ENCODE assay signal across 14 cellular contexts in the genomic region with DNA sequence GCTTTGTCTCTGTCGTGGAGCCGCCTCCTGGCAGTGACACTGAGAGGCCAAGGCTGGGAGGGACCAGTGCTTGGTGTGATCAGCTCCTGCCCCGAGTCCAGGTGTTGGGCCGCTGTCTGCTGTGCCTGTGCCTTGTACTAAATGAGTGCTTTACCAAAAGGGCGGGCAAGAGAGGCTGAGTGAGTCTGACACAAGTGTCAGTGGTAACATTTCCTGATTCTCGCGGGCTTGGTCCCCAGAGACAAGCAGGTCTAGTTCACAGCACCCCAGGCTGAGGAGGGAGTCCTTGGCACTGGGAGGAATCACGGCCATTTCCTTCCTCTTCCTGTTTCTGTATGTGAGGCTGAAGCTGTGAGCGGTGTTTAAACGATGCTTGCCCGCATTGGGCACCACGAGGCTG. TPM values are rescaled to one million over a fixed set of nuclear protein-coding genes. Genes with fewer than 3 reads are reported as not detected.
DNase-seq lines count a peak whose midpoint lies in the region; ATAC-seq and TF ChIP-seq lines count a peak whose summit lies in the region.
"Had no signal": no experiment of that assay in that cellular context is flagged by ENCODE, and none has a peak within 500 bp of the region (broad histone marks: within the 10 kb centered on the region; RNA-seq: fewer than 3 reads in every experiment).

No MANE protein-coding gene starts in this region.

- H3K27me3 ChIP-seq in lower lobe of right lung (ENCODE audit: low read depth): no peaks in the 10 kb centered on the region

- H3K27ac Mint-ChIP-seq in T-helper 1 cell treated with Interleukin-12 subunit alpha and Interleukin-12 subunit beta and Interleukin-4 antibody, amounts not matched to agents 30 μg/mL and 1 μg/mL, for 36 hours: peak overlapping the region; percentile 91
- H3K27ac Mint-ChIP-seq: GM23338 had no signal

- H3K27ac ChIP-seq in lower lobe of right lung: peak overlapping the region; percentile 18

- intact Hi-C loops in lower lobe of right lung (cut with DNase I): no loop called here
- intact Hi-C loops in left colon (cut with DNase I, micrococcal nuclease): no loop called here

- H3K9me3 ChIP-seq in lower lobe of right lung: no peaks in the 10 kb centered on the region

- peaks cover 69% of the 10 kb centered on the region for H3K36me3 Mint-ChIP-seq in T-helper 1 cell treated with Interleukin-12 subunit alpha and Interleukin-12 subunit beta and Interleukin-4 antibody, amounts not matched to agents 30 μg/mL and 1 μg/mL, for 36 hours (ENCODE audit: low read depth)

- no peaks in the 10 kb centered on the region for H3K9me3 Mint-ChIP-seq in T-helper 1 cell treated with Interleukin-12 subunit alpha and Interleukin-12 subunit beta and Interleukin-4 antibody, amounts not matched to agents 30 μg/mL and 1 μg/mL, for 36 hours
- H3K9me3 Mint-ChIP-seq: GM23338 had no signal

- no peaks in the 10 kb centered on the region for H3K27me3 Mint-ChIP-seq in T-helper 1 cell treated with Interleukin-12 subunit alpha and Interleukin-12 subunit beta and Interleukin-4 antibody, amounts not matched to agents 30 μg/mL and 1 μg/mL, for 36 hours (ENCODE audit: low read depth)

- DNase-seq in CD1c-positive myeloid dendritic cell (ENCODE audit: extremely low spot score) (peak; percentile 7), lower lobe of right lung (no peak), mucosa of gallbladder (ENCODE audit: low spot score) (no peak), left colon (no peak), SIG-M5 (lab: John Stamatoyannopoulos, UW) (no peak)
- DNase-seq: activated CD4-positive, alpha-beta T cell treated with anti-CD3 and anti-CD28 coated beads for 1 hour; C1 segment of cervical spinal cord; hippocampal formation; NCI-H1048; OCI-M1 had no signal

- peak overlapping the region; percentile 76 for H3K4me3 Mint-ChIP-seq in T-helper 1 cell treated with Interleukin-12 subunit alpha and Interleukin-12 subunit beta and Interleukin-4 antibody, amounts not matched to agents 30 μg/mL and 1 μg/mL, for 36 hours
- H3K4me3 Mint-ChIP-seq: GM23338 had no signal

- peaks cover 97% of the 10 kb centered on the region for H3K36me3 ChIP-seq in lower lobe of right lung

- no peak for TF ChIP-seq CTCF in lower lobe of right lung (IDR thresholded peaks at IDR 0.05)

- peaks cover 66% of the 10 kb centered on the region for H3K4me1 Mint-ChIP-seq in T-helper 1 cell treated with Interleukin-12 subunit alpha and Interleukin-12 subunit beta and Interleukin-4 antibody, amounts not matched to agents 30 μg/mL and 1 μg/mL, for 36 hours (ENCODE audit: low read depth)

- H3K4me3 ChIP-seq in lower lobe of right lung: no peak overlapping the region
- H3K4me3 ChIP-seq: GM23338 had no signal

- ATAC-seq in GM19452 (IDR thresholded peaks at IDR 0.05; ENCODE audit: unreplicated experiment) (peak; percentile 45), lower lobe of right lung (no peak), left colon (no peak)
- ATAC-seq: esophagus mucosa, GM23338 had no signal

- H3K4me1 ChIP-seq in lower lobe of right lung: peaks cover 22% of the 10 kb centered on the region

RNA-seq across cellular contexts. Expression of a gene that starts 30.2 kb away (rescaled TPM):
- 3.8 TPM for total RNA-seq in lower lobe of right lung
- total RNA-seq in mucosa of gallbladder: 6.4 TPM
- total RNA-seq in left colon: 1 to 10 TPM in 1 of 2 donors, under 1 TPM in 1; 0.98 to 1.3 TPM
- total RNA-seq: GM23338 had no signal
